Comparison of ENCODE assay signal across 26 cellular contexts in the genomic region with DNA sequence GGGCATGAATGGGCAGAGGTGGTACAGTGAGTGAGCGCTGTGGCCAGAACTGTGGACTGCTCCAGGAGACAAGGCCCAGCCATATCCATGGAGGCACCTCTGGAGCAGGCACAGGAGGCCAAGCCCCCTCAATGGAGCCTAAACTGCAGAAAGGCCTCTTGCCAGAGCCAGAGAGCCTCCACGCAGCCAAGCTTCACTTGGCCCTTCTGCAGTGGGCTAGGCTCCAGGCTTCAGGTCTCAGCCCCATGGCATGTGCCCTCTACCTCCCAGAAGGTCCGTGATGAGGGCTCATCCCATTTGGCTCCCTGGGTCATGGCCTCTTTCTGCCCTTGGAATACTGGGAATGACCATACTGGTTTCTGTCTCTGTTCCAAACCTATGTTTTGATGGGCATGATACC. TPM values are rescaled to one million over a fixed set of nuclear protein-coding genes. Genes with fewer than 3 reads are reported as not detected.
"Had no signal": no experiment of that assay in that cellular context is flagged by ENCODE, and none has a peak within 500 bp of the region (broad histone marks: within the 10 kb centered on the region; RNA-seq: fewer than 3 reads in every experiment).

No MANE protein-coding gene starts in this region.

- H3K27ac Mint-ChIP-seq: activated T-helper 2 cell treated with anti-CD3 and anti-CD28 coated beads, Interferon-gamma antibody, Interleukin-2, Interleukin-4, amounts not matched to agents 10 μg/mL and 5 μg/mL and 100 μg/mL, durations not matched to agents 14 hours and 24 hours and 36 hours; effector memory CD8-positive, alpha-beta T cell; memory B cell; nephron; stimulated activated effector memory CD8-positive, alpha-beta T cell treated with anti-CD3 and anti-CD28 coated beads, Interleukin-12 subunit alpha, Interleukin-12 subunit beta, amount 100 ng/mL, for 72 hours; T-helper 1 cell treated with Interleukin-12 subunit alpha and Interleukin-12 subunit beta and Interleukin-4 antibody, amounts not matched to agents 30 μg/mL and 1 μg/mL, for 36 hours; WTC11 had no signal

- H3K27me3 ChIP-seq: stomach, testis, upper lobe of left lung had no signal

- DNase-seq: activated CD4-positive, alpha-beta T cell treated with anti-CD3 and anti-CD28 coated beads, Interleukin-2, amount 50 U/mL, for 4 hours; activated CD8-positive, alpha-beta memory T cell treated with anti-CD3 and anti-CD28 coated beads, Interleukin-2, amount 50 U/mL, for 48 hours; activated naive CD4-positive, alpha-beta T cell; activated T-cell treated with anti-CD3 and anti-CD28 coated beads, Interleukin-2, amount 50 U/mL, for 4 hours; central memory CD4-positive, alpha-beta T cell; effector memory CD8-positive, alpha-beta T cell; foreskin melanocyte; hippocampal formation; kidney glomerular epithelial cell; small intestine; stimulated activated CD4-positive, alpha-beta T cell treated with anti-CD3 and anti-CD28 coated beads, Interleukin-2, amount 100 ng/mL, for 24 hours; stomach; T1000; testis; upper lobe of left lung had no signal

- H3K27ac ChIP-seq: testis had no signal

- ATAC-seq: activated T-cell treated with anti-CD3 and anti-CD28 coated beads, Interleukin-2, amount 50 U/mL, for 4 hours; effector memory CD8-positive, alpha-beta T cell; esophagus mucosa; sciatic nerve; stimulated activated effector memory CD8-positive, alpha-beta T cell treated with anti-CD3 and anti-CD28 coated beads, Interleukin-12 subunit alpha, Interleukin-12 subunit beta, amount 100 ng/mL, for 72 hours had no signal

- H3K36me3 ChIP-seq: stomach, upper lobe of left lung had no signal

- H3K9me3 ChIP-seq: stomach, testis, upper lobe of left lung had no signal

- H3K4me3 Mint-ChIP-seq: activated T-cell treated with anti-CD3 and anti-CD28 coated beads, Interleukin-2, amount 50 U/mL, for 4 hours; effector memory CD8-positive, alpha-beta T cell; memory B cell; nephron; stimulated activated effector memory CD8-positive, alpha-beta T cell treated with anti-CD3 and anti-CD28 coated beads, Interleukin-12 subunit alpha, Interleukin-12 subunit beta, amount 100 ng/mL, for 72 hours; T-helper 1 cell treated with Interleukin-12 subunit alpha and Interleukin-12 subunit beta and Interleukin-4 antibody, amounts not matched to agents 30 μg/mL and 1 μg/mL, for 36 hours; WTC11 had no signal

- H3K9me3 Mint-ChIP-seq: activated T-cell treated with anti-CD3 and anti-CD28 coated beads, Interleukin-2, amount 50 U/mL, for 4 hours; activated T-helper 2 cell treated with anti-CD3 and anti-CD28 coated beads, Interferon-gamma antibody, Interleukin-2, Interleukin-4, amounts not matched to agents 10 μg/mL and 5 μg/mL and 100 μg/mL, durations not matched to agents 14 hours and 24 hours and 36 hours; brain; memory B cell; nephron; T-helper 1 cell treated with Interleukin-12 subunit alpha and Interleukin-12 subunit beta and Interleukin-4 antibody, amounts not matched to agents 30 μg/mL and 1 μg/mL, for 36 hours; WTC11 had no signal

- H3K27me3 Mint-ChIP-seq: effector memory CD8-positive, alpha-beta T cell had no signal

- H3K4me1 ChIP-seq: testis had no signal

- H3K4me3 ChIP-seq: stomach, testis, upper lobe of left lung had no signal

- H3K36me3 Mint-ChIP-seq: brain; memory B cell; stimulated activated effector memory CD8-positive, alpha-beta T cell treated with anti-CD3 and anti-CD28 coated beads, Interleukin-12 subunit alpha, Interleukin-12 subunit beta, amount 100 ng/mL, for 72 hours; WTC11 had no signal

- H3K4me1 Mint-ChIP-seq: memory B cell; stimulated activated effector memory CD8-positive, alpha-beta T cell treated with anti-CD3 and anti-CD28 coated beads, Interleukin-12 subunit alpha, Interleukin-12 subunit beta, amount 100 ng/mL, for 72 hours had no signal

RNA-seq across cellular contexts. Expression of a gene that starts 8.9 kb away (rescaled TPM):
- total RNA-seq: activated CD8-positive, alpha-beta memory T cell treated with anti-CD3 and anti-CD28 coated beads for 36 hours; activated T-cell treated with anti-CD3 and anti-CD28 coated beads, Interleukin-2, amount 50 U/mL, for 4 hours; activated T-helper 2 cell treated with anti-CD3 and anti-CD28 coated beads, Interferon-gamma antibody, Interleukin-2, Interleukin-4, amounts not matched to agents 10 μg/mL and 5 μg/mL and 100 μg/mL, durations not matched to agents 14 hours and 24 hours and 36 hours; mononuclear cell had no signal
